In the genomic region with DNA sequence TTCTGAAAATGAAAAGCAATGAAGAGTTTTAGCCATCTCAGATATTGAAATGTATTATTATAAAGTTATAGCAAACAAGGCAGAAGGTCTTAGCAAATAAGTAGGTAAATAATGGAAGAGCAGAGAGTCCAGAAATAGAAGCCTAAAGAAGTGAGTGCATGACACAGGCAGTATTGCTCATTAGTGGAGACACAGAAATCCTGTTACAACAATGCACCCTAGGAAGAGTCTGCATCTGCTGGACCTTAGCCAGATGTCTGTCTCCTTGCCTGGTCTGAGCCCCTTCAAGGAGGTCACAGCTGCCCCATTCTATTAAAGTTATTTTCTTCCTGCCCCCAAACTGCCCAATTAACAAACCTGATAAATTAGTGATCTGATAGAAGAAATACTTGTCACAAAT, we compare ENCODE assay signal across 13 cellular contexts.
"Had no signal": no experiment of that assay in that cellular context is flagged by ENCODE, and none has a peak within 500 bp of the region (broad histone marks: within the 10 kb centered on the region; RNA-seq: fewer than 3 reads in every experiment).

No MANE protein-coding gene starts in this region.

- ATAC-seq: left ventricle myocardium superior; right cardiac atrium; stimulated activated naive B cell treated with anti-CD40 and anti-IgM and Interleukin-4, amounts not matched to agents 10 μg/mL and 1 μg/mL and 100 μg/mL, for 72 hours had no signal

- DNase-seq: activated CD4-positive, alpha-beta T cell treated with anti-CD3 and anti-CD28 coated beads, Interleukin-2, amount 50 U/mL, for 1 hour; amygdala; dorsolateral prefrontal cortex; left ventricle myocardium superior; mesendoderm; ovary; right cardiac atrium; spleen; stimulated activated CD4-positive, alpha-beta T cell treated with anti-CD3 and anti-CD28 coated beads, Interleukin-2, amount 100 ng/mL, for 24 hours; stimulated activated naive B cell treated with anti-CD40 and anti-IgM and Interleukin-4, amounts not matched to agents 10 μg/mL and 1 μg/mL and 100 μg/mL, for 72 hours; T-helper 2 cell; transverse colon had no signal

- H3K27me3 ChIP-seq: dorsolateral prefrontal cortex, esophagus muscularis mucosa, ovary, spleen, transverse colon had no signal

- H3K27ac ChIP-seq: dorsolateral prefrontal cortex, esophagus muscularis mucosa, ovary, spleen, transverse colon had no signal

- H3K4me1 ChIP-seq: spleen had no signal

- H3K9me3 ChIP-seq: esophagus muscularis mucosa, ovary, spleen, transverse colon had no signal

- H3K36me3 ChIP-seq: esophagus muscularis mucosa, ovary, spleen, transverse colon had no signal

- H3K4me3 ChIP-seq: dorsolateral prefrontal cortex, esophagus muscularis mucosa, ovary, spleen, transverse colon had no signal
